26 cellular contexts compared by ENCODE assay signal in genomic region chr12:42356344-42356743, GRCh38.
"Had no signal": no experiment of that assay in that cellular context is flagged by ENCODE, and none has a peak within 500 bp of the region (broad histone marks: within the 10 kb centered on the region; RNA-seq: fewer than 3 reads in every experiment).

No MANE protein-coding gene starts in this region.

- H3K27ac ChIP-seq: esophagus squamous epithelium, hepatocyte, left lung, neural progenitor cell, parathyroid adenoma, sigmoid colon, skin epidermis, spleen, tibial nerve, upper lobe of left lung, uterus had no signal

- H3K36me3 ChIP-seq: thoracic aorta, uterus had no signal

- ATAC-seq: effector memory CD8-positive, alpha-beta T cell; left lung; mucosa of descending colon; naive thymus-derived CD4-positive, alpha-beta T cell; stimulated activated naive B cell treated with anti-CD40 and anti-IgM and Interleukin-4, amounts not matched to agents 10 μg/mL and 1 μg/mL and 100 μg/mL, for 72 hours had no signal

- H3K27ac Mint-ChIP-seq: memory B cell; nephron; neural progenitor cell; progenitor cell of endocrine pancreas; stimulated activated naive B cell treated with anti-CD40 and anti-IgM and Interleukin-4, amounts not matched to agents 10 μg/mL and 1 μg/mL and 100 μg/mL, for 72 hours; stimulated activated naive CD8-positive, alpha-beta T cell treated with anti-CD3 and anti-CD28 coated beads, Interleukin-15, Interleukin-2, amounts not matched to agents 100 ng/mL and 50 ng/mL, for 24 hours had no signal

- H3K4me3 ChIP-seq: coronary artery, esophagus squamous epithelium, hepatocyte, left lung, lung, mucosa of descending colon, neural progenitor cell, sigmoid colon, skin epidermis, spleen, thoracic aorta, tibial nerve, upper lobe of left lung, uterus had no signal

- H3K27me3 ChIP-seq: esophagus squamous epithelium, hepatocyte, left lung, neural progenitor cell, sigmoid colon, spleen, tibial nerve, upper lobe of left lung, uterus had no signal

- H3K4me1 Mint-ChIP-seq: nephron, neural progenitor cell had no signal

- H3K4me3 Mint-ChIP-seq: effector memory CD8-positive, alpha-beta T cell; memory B cell; naive thymus-derived CD4-positive, alpha-beta T cell; nephron; neural progenitor cell; stimulated activated naive B cell treated with anti-CD40 and anti-IgM and Interleukin-4, amounts not matched to agents 10 μg/mL and 1 μg/mL and 100 μg/mL, for 72 hours; stimulated activated naive CD8-positive, alpha-beta T cell treated with anti-CD3 and anti-CD28 coated beads, Interleukin-15, Interleukin-2, amounts not matched to agents 100 ng/mL and 50 ng/mL, for 24 hours had no signal

- H3K4me1 ChIP-seq: esophagus squamous epithelium, left lung, neural progenitor cell, parathyroid adenoma, sigmoid colon, tibial nerve, upper lobe of left lung, uterus had no signal

- DNase-seq: effector memory CD8-positive, alpha-beta T cell; erythroblast; esophagus squamous epithelium; foreskin melanocyte; kidney; left lung; mucosa of descending colon; naive thymus-derived CD4-positive, alpha-beta T cell; sigmoid colon; spleen; stimulated activated CD4-positive, alpha-beta T cell treated with anti-CD3 and anti-CD28 coated beads, Interleukin-4, amount 100 ng/mL, for 4 hours; stimulated activated naive B cell treated with anti-CD40 and anti-IgM and Interleukin-4, amounts not matched to agents 10 μg/mL and 1 μg/mL and 100 μg/mL, for 72 hours; upper lobe of left lung; uterus had no signal

- H3K27me3 Mint-ChIP-seq: effector memory CD8-positive, alpha-beta T cell; memory B cell; naive thymus-derived CD4-positive, alpha-beta T cell; progenitor cell of endocrine pancreas; stimulated activated naive B cell treated with anti-CD40 and anti-IgM and Interleukin-4, amounts not matched to agents 10 μg/mL and 1 μg/mL and 100 μg/mL, for 72 hours; stimulated activated naive CD8-positive, alpha-beta T cell treated with anti-CD3 and anti-CD28 coated beads, Interleukin-15, Interleukin-2, amounts not matched to agents 100 ng/mL and 50 ng/mL, for 24 hours had no signal

- H3K9me3 ChIP-seq: esophagus squamous epithelium, left lung, mucosa of descending colon, sigmoid colon, spleen, thoracic aorta, tibial nerve, upper lobe of left lung, uterus had no signal

- H3K9me3 Mint-ChIP-seq: effector memory CD8-positive, alpha-beta T cell; memory B cell; naive thymus-derived CD4-positive, alpha-beta T cell; neural progenitor cell; stimulated activated naive B cell treated with anti-CD40 and anti-IgM and Interleukin-4, amounts not matched to agents 10 μg/mL and 1 μg/mL and 100 μg/mL, for 72 hours; stimulated activated naive CD8-positive, alpha-beta T cell treated with anti-CD3 and anti-CD28 coated beads, Interleukin-15, Interleukin-2, amounts not matched to agents 100 ng/mL and 50 ng/mL, for 24 hours had no signal
